In the genomic region with DNA sequence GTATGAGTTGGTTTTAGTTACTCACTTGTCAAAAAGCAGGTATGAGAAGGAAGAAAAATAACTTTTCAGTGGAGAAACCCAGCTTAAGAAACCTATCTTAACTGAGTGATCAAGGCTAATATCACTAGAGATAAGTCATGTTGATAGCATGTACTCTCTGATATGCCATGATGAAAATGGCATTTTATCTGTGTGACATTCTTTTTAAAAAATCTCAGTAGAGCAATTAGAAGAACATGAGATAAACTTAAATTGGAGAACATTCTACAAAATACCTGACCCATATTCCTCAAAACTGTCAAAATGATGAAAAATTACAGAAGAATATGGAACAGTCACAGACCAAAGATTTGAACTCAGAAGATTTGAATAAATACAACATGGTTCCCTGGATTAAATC, we compare ENCODE assay signal across 3 cellular contexts.
"Had no signal": no experiment of that assay in that cellular context is flagged by ENCODE, and none has a peak within 500 bp of the region (broad histone marks: within the 10 kb centered on the region; RNA-seq: fewer than 3 reads in every experiment).

No MANE protein-coding gene starts in this region.

- H3K4me3 ChIP-seq: GM12878 had no signal

- DNase-seq: GDM1, GF-D8 had no signal
